In genomic region chr3:25910997-25911396, GRCh38 we compare ENCODE assay signal across 9 cellular contexts.
DNase-seq lines count a peak whose midpoint lies in the region; ATAC-seq, FAIRE-seq and TF ChIP-seq lines count a peak whose summit lies in the region.
"Had no signal": no experiment of that assay in that cellular context is flagged by ENCODE, and none has a peak within 500 bp of the region (broad histone marks: within the 10 kb centered on the region; RNA-seq: fewer than 3 reads in every experiment).

No MANE protein-coding gene starts in this region.

- H3K9me3 ChIP-seq in fibroblast of lung (ENCODE audit: control insufficient read depth, insufficient read depth, low read depth, low read length), result no peaks in the 10 kb centered on the region

- H3K36me3 ChIP-seq in fibroblast of lung (ENCODE audit: control insufficient read depth, insufficient read depth, low read length), result no peaks in the 10 kb centered on the region

- H3K27ac Mint-ChIP-seq in activated CD4-positive, alpha-beta T cell treated with anti-CD3 and anti-CD28 coated beads, Interleukin-2, amount 10 ng/mL, durations not matched to agents 7 days and 5 days, result no peak overlapping the region
- H3K27ac Mint-ChIP-seq: stimulated activated naive CD8-positive, alpha-beta T cell treated with anti-CD3 and anti-CD28 coated beads, Interleukin-15, Interleukin-2, amounts not matched to agents 100 ng/mL and 50 ng/mL, for 24 hours had no signal

- ATAC-seq in HG02885 (IDR thresholded peaks at IDR 0.05; ENCODE audit: poor library complexity, unreplicated experiment) (peak; percentile 73), HG02759 (IDR thresholded peaks at IDR 0.05; ENCODE audit: unreplicated experiment) (no peak)

- H3K79me2 ChIP-seq in fibroblast of lung (ENCODE audit: control insufficient read depth, insufficient read depth, low read length), result no peaks in the 10 kb centered on the region

- H2AFZ ChIP-seq in fibroblast of lung (ENCODE audit: low read length), result no peak overlapping the region

- no peaks in the 10 kb centered on the region for H3K9me3 Mint-ChIP-seq in activated CD4-positive, alpha-beta T cell treated with anti-CD3 and anti-CD28 coated beads, Interleukin-2, amount 10 ng/mL, durations not matched to agents 7 days and 5 days
- H3K9me3 Mint-ChIP-seq: stimulated activated naive CD8-positive, alpha-beta T cell treated with anti-CD3 and anti-CD28 coated beads, Interleukin-15, Interleukin-2, amounts not matched to agents 100 ng/mL and 50 ng/mL, for 24 hours had no signal

- CTCF ChIA-PET in activated CD4-positive, alpha-beta T cell treated with anti-CD3 and anti-CD28 coated beads, Interleukin-2, amount 10 ng/mL, durations not matched to agents 7 days and 5 days (lab: Charles Lee), result no interaction called here

- DNase-seq in CMK (ENCODE audit: low read depth), result peak; percentile 5
- DNase-seq in activated CD4-positive, alpha-beta T cell treated with anti-CD3 and anti-CD28 coated beads, Interleukin-2, amount 10 ng/mL, durations not matched to agents 7 days and 5 days, result peak; percentile 52
- peak; percentile 13 to 49 for DNase-seq in fibroblast of lung (ENCODE audit: low read depth in 2 of 2)
- peak; percentile 14 for DNase-seq in stimulated activated CD4-positive, alpha-beta T cell treated with anti-CD3 and anti-CD28 coated beads, Interleukin-2, amount 100 ng/mL, for 4 hours (ENCODE audit: low read depth)
- DNase-seq in urothelium cell line (ENCODE audit: low spot score), result no peak
- no peak for DNase-seq in NCI-H1436 (lab: John Stamatoyannopoulos, UW)

- no peak overlapping the region for H3K27ac ChIP-seq in fibroblast of lung (ENCODE audit: insufficient read depth, low read length)

- no peaks in the 10 kb centered on the region for H3K36me3 Mint-ChIP-seq in activated CD4-positive, alpha-beta T cell treated with anti-CD3 and anti-CD28 coated beads, Interleukin-2, amount 10 ng/mL, durations not matched to agents 7 days and 5 days (ENCODE audit: low read depth)

- peaks cover 17% of the 10 kb centered on the region for H3K4me1 Mint-ChIP-seq in activated CD4-positive, alpha-beta T cell treated with anti-CD3 and anti-CD28 coated beads, Interleukin-2, amount 10 ng/mL, durations not matched to agents 7 days and 5 days

- POLR2A ChIA-PET in activated CD4-positive, alpha-beta T cell treated with anti-CD3 and anti-CD28 coated beads, Interleukin-2, amount 10 ng/mL, durations not matched to agents 7 days and 5 days (lab: Charles Lee), result no interaction called here

- no peak overlapping the region for H3K4me3 Mint-ChIP-seq in activated CD4-positive, alpha-beta T cell treated with anti-CD3 and anti-CD28 coated beads, Interleukin-2, amount 10 ng/mL, durations not matched to agents 7 days and 5 days
- H3K4me3 Mint-ChIP-seq: stimulated activated naive CD8-positive, alpha-beta T cell treated with anti-CD3 and anti-CD28 coated beads, Interleukin-15, Interleukin-2, amounts not matched to agents 100 ng/mL and 50 ng/mL, for 24 hours had no signal

- no peak overlapping the region for H3K4me3 ChIP-seq in fibroblast of lung (replicated peaks in 1 of 4; ENCODE audit: control extremely low read depth in 1 of 4, insufficient read depth in 1 of 4, low read depth in 3 of 4, low read length in 4 of 4)

- H3K4me1 ChIP-seq in fibroblast of lung (ENCODE audit: control insufficient read depth, extremely low read depth, insufficient read depth, low read length), result no peaks in the 10 kb centered on the region

- no peaks in the 10 kb centered on the region for H3K27me3 ChIP-seq in fibroblast of lung (ENCODE audit: control insufficient read depth, insufficient read depth, low read length)

- no peak for FAIRE-seq in urothelium cell line (lab: Jason Lieb, UNC)

- no peaks in the 10 kb centered on the region for H4K20me1 ChIP-seq in fibroblast of lung (ENCODE audit: control insufficient read depth, extremely low read depth, insufficient read depth, low read length)

- peak; percentile 19 to 56 for TF ChIP-seq CTCF in fibroblast of lung (conservative IDR thresholded peaks at IDR 0.05 in 1 of 2, IDR thresholded peaks at IDR 0.05 in 1 of 2; ENCODE audit: low read depth in 1 of 2, low read length in 2 of 2)

- peaks cover 11% of the 10 kb centered on the region for H3K27me3 Mint-ChIP-seq in activated CD4-positive, alpha-beta T cell treated with anti-CD3 and anti-CD28 coated beads, Interleukin-2, amount 10 ng/mL, durations not matched to agents 7 days and 5 days

- no peak overlapping the region for H3K9ac ChIP-seq in fibroblast of lung (ENCODE audit: insufficient read depth, low read length)

- no peak overlapping the region for H3K4me2 ChIP-seq in fibroblast of lung (ENCODE audit: extremely low read depth, insufficient read depth, low read length)

Comparison
In these comparisons a context has a peak if more than half of its experiments do, and no peak if none do; other contexts are left out.
1. DNase-seq: peak in CMK (single experiment), activated CD4-positive, alpha-beta T cell treated with anti-CD3 and anti-CD28 coated beads, Interleukin-2, amount 10 ng/mL, durations not matched to agents 7 days and 5 days (single experiment), fibroblast of lung (2 of 2) and stimulated activated CD4-positive, alpha-beta T cell treated with anti-CD3 and anti-CD28 coated beads, Interleukin-2, amount 100 ng/mL, for 4 hours (single experiment); none in urothelium cell line (single experiment) and NCI-H1436 (single experiment).